8 cellular contexts compared by ENCODE assay signal in the genomic region with DNA sequence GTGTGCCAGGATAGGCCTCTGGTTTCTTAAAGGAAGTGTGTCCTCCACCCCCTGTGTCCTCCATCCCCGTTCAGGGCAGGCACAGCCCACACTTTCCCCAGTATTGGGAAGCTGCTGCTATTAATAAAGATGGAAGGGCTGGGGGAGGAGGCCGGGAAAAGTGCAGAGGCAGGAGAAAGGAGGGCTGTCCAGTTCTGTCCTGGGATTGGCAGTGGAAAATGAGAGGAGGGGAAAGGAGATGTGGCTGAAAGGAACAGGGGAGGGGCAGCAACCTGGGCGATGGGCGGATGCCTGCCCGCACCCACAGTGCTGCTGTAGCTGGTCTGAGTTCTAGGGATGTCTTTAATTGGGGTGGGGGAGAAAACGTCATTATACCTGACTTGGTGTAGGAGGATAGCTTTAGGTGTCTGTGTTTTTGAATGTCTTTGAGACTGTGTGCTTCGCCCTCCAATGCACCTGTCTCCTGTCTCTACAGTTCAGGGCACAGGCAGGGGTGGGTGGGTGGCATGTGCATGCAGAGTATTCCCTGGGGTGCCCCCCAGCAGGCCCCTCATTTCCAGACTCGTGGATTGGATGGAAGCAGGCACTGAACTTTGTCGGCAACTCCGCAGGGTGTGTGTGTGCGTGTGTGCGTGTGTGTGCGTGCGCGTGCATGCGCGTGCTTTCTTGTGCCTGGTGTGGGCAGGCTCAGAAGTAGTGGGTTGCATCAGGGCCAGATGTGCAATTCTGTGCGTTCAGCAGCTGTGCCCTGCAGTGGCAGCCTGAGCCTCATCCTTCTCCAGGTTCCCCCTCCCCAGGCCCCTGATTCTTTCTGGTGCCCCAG. TPM values are rescaled to one million over a fixed set of nuclear protein-coding genes. Genes with fewer than 3 reads are reported as not detected.
DNase-seq lines count a peak whose midpoint lies in the region; ATAC-seq, FAIRE-seq and TF ChIP-seq lines count a peak whose summit lies in the region.

No MANE protein-coding gene starts in this region.

- peak; percentile 61 for DNase-seq in GM06990 (ENCODE audit: extremely low read depth, insufficient read length)
- no peak for DNase-seq in astrocyte (ENCODE audit: low read depth)
- DNase-seq in NCI-H1048 (lab: John Stamatoyannopoulos, UW): no peak

- H3K4me3 Mint-ChIP-seq in astrocyte (ENCODE audit: unreplicated experiment): peak overlapping the region; percentile 92

- H3K9me3 ChIP-seq in astrocyte (ENCODE audit: insufficient read depth, low read depth, low read length) (no peaks in the 10 kb centered on the region), skeletal muscle tissue (ENCODE audit: control insufficient read depth in 3 of 3, low read length in 3 of 3) (no peaks in the 10 kb centered on the region)

- peak overlapping the region; percentile 95 for H3K27ac Mint-ChIP-seq in astrocyte (ENCODE audit: unreplicated experiment)

- H3K27me3 Mint-ChIP-seq in astrocyte (ENCODE audit: low read depth, unreplicated experiment): no peaks in the 10 kb centered on the region

- ATAC-seq in HG02938 (IDR thresholded peaks at IDR 0.05; ENCODE audit: unreplicated experiment) (no peak), GM21367 (IDR thresholded peaks at IDR 0.05; ENCODE audit: unreplicated experiment) (no peak)

- no peak overlapping the region for H2AFZ ChIP-seq in astrocyte (ENCODE audit: low read depth, low read length)

- H3K27ac ChIP-seq in astrocyte (ENCODE audit: low read depth, low read length) (peak overlapping the region; percentile 93), skeletal muscle tissue (ENCODE audit: low read depth, low read length) (peak overlapping the region; percentile 98)

- H3K27me3 ChIP-seq in GM06990 (replicated peaks; ENCODE audit: control insufficient read depth, insufficient read depth, low read length): no peaks in the 10 kb centered on the region
- H3K27me3 ChIP-seq in astrocyte (ENCODE audit: insufficient read depth, low read length): no peaks in the 10 kb centered on the region
- H3K27me3 ChIP-seq in skeletal muscle tissue (ENCODE audit: control insufficient read depth in 3 of 3, insufficient read depth in 3 of 3, low read length in 3 of 3): no peaks in the 10 kb centered on the region

- H3K4me1 Mint-ChIP-seq in astrocyte (ENCODE audit: low read depth, unreplicated experiment): peaks cover 27% of the 10 kb centered on the region

- peak overlapping the region; percentile 90 for H3K9ac ChIP-seq in astrocyte (ENCODE audit: low read length)
- peak overlapping the region; percentile 95 to 100 (median 98) for H3K9ac ChIP-seq in skeletal muscle tissue (ENCODE audit: low read depth in 1 of 3, low read length in 3 of 3)

- H3K4me1 ChIP-seq in astrocyte (ENCODE audit: insufficient read depth, low read length) (peaks cover 40% of the 10 kb centered on the region), skeletal muscle tissue (ENCODE audit: control insufficient read depth in 3 of 3, insufficient read depth in 3 of 3, low read length in 3 of 3) (peaks cover 58 to 73% (median 64%) of the 10 kb centered on the region in 3 donors)

- H3K36me3 ChIP-seq in GM06990 (ENCODE audit: control insufficient read depth, insufficient read depth, low read length) (peaks cover 1% of the 10 kb centered on the region; the same call in 1 of the 2 replicates), astrocyte (ENCODE audit: insufficient read depth, low read length) (no peaks in the 10 kb centered on the region), skeletal muscle tissue (ENCODE audit: control insufficient read depth in 3 of 3, insufficient read depth in 3 of 3, low read length in 3 of 3) (peaks cover 6 to 15% (median 8%) of the 10 kb centered on the region in 3 donors)

- H3K9me3 Mint-ChIP-seq in astrocyte (ENCODE audit: unreplicated experiment): no peaks in the 10 kb centered on the region

- H4K20me1 ChIP-seq in astrocyte (ENCODE audit: insufficient read depth, low read length): peaks cover 74% of the 10 kb centered on the region

- H3K4me3 ChIP-seq in GM06990 (replicated peaks; ENCODE audit: low read depth, low read length): peak overlapping the region; percentile 78
- H3K4me3 ChIP-seq in astrocyte (ENCODE audit: insufficient read depth, low read depth, low read length): peak overlapping the region; percentile 86
- H3K4me3 ChIP-seq in iPS-11a (ENCODE audit: low read depth, low read length): peak overlapping the region; percentile 72
- H3K4me3 ChIP-seq in skeletal muscle tissue (ENCODE audit: low read length in 3 of 3): peak overlapping the region; percentile 79 to 97 (median 81)

- H3K36me3 Mint-ChIP-seq in astrocyte (ENCODE audit: low read depth, unreplicated experiment): peaks cover 4% of the 10 kb centered on the region

- FAIRE-seq in astrocyte (lab: Jason Lieb, UNC): no peak

- TF ChIP-seq CTCF in GM06990 (IDR thresholded peaks at IDR 0.05; ENCODE audit: insufficient read depth, low read length, poor library complexity, severe bottlenecking) (no peak), astrocyte (IDR thresholded peaks at IDR 0.05; ENCODE audit: insufficient read depth, low read depth, low read length) (no peak)

- H3K79me2 ChIP-seq in astrocyte (ENCODE audit: insufficient read depth, low read length): peaks cover 79% of the 10 kb centered on the region

- H3K4me2 ChIP-seq in astrocyte (ENCODE audit: low read length): peak overlapping the region; percentile 93

TF ChIP-seq in PFSK-1, 5 proteins besides CTCF, POLR2A, EP300 and RAD21:
- no peak for TF ChIP-seq FOXP2 (optimal IDR thresholded peaks at IDR 0.05; ENCODE audit: borderline replicate concordance, extremely low read depth, extremely low read length, insufficient read depth)
- peak; percentile 43; the same call in 1 of the 2 replicates for TF ChIP-seq POLR2AphosphoS5 (IDR thresholded peaks at IDR 0.05; ENCODE audit: low read depth, low read length)

RNA-seq across cellular contexts. Expression of a gene that starts 2.5 kb away (rescaled TPM):
- polyA plus RNA-seq in PFSK-1 (2012; ENCODE audit: insufficient read length, low read depth): 77.4 TPM
- 103 and 117 TPM in 2 replicates for total RNA-seq in astrocyte
- 44.4 TPM for total RNA-seq in skeletal muscle tissue
